Comparison of ENCODE assay signal across 8 cellular contexts in the genomic region with DNA sequence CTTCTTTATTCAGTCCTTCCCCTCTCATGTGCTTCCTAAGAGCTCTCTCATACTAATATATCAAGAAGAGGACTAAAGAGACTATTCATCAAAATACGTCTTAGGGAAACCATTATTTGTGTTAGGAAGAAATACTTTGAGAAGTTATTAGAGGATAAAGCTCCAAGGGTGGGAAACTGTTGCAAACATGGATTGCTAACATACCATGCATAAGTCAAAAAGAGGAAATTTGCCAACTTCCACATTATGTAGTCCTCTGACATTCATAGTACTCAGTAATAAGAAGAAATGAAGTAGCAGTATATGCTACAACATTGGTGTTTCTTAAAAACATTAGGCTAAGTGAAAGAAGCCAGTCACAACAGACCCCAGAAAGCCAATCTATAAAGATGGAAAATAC.
"Had no signal": no experiment of that assay in that cellular context is flagged by ENCODE, and none has a peak within 500 bp of the region (broad histone marks: within the 10 kb centered on the region; RNA-seq: fewer than 3 reads in every experiment).

No MANE protein-coding gene starts in this region.

- H3K4me2 ChIP-seq: GM23338, KMS-11 had no signal

- H3K27ac ChIP-seq: HL-60, KMS-11 had no signal

- H3K4me3 ChIP-seq: GM23338 had no signal

- H3K9ac ChIP-seq: KMS-11 had no signal

- ATAC-seq: GM23338 had no signal

- FAIRE-seq: H1, H54 had no signal

- H2AFZ ChIP-seq: GM23338 had no signal

- DNase-seq: H9, HCEC 1CT, KBM-7 had no signal
